Comparison of ENCODE assay signal across 2 cellular contexts in the genomic region with DNA sequence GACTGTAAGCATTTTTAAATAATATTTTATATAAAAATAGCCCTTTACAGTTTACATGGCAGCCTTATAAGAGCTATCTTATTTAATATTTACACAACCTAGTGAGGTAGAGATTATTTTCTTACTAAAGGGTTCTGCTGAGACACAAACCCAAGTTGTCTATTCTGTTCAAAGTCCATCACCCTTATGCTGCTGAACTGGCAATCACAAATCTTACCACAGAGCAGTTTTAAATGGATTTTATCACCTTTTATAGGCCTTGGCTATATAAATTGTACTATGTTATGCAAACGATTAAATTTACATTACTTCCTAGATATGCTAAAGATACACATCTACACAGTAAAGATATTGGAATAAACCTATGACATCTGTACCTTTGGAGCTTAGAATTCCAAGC.
TF ChIP-seq lines count a peak whose summit lies in the region.

No MANE protein-coding gene starts in this region.

TF ChIP-seq in liver, 16 proteins besides CTCF, POLR2A, EP300 and RAD21:
- TF ChIP-seq HNF4A (conservative IDR thresholded peaks at IDR 0.05) (peak; percentile 45 to 71), SP1 (IDR thresholded peaks at IDR 0.05) (peak; percentile 26)
- TF ChIP-seq, protein P1, sequence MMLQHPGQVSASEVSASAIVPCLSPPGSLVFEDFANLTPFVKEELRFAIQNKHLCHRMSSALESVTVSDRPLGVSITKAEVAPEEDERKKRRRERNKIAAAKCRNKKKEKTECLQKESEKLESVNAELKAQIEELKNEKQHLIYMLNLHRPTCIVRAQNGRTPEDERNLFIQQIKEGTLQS (IDR thresholded peaks at IDR 0.05) = no peak
- TF ChIP-seq, protein P2, sequence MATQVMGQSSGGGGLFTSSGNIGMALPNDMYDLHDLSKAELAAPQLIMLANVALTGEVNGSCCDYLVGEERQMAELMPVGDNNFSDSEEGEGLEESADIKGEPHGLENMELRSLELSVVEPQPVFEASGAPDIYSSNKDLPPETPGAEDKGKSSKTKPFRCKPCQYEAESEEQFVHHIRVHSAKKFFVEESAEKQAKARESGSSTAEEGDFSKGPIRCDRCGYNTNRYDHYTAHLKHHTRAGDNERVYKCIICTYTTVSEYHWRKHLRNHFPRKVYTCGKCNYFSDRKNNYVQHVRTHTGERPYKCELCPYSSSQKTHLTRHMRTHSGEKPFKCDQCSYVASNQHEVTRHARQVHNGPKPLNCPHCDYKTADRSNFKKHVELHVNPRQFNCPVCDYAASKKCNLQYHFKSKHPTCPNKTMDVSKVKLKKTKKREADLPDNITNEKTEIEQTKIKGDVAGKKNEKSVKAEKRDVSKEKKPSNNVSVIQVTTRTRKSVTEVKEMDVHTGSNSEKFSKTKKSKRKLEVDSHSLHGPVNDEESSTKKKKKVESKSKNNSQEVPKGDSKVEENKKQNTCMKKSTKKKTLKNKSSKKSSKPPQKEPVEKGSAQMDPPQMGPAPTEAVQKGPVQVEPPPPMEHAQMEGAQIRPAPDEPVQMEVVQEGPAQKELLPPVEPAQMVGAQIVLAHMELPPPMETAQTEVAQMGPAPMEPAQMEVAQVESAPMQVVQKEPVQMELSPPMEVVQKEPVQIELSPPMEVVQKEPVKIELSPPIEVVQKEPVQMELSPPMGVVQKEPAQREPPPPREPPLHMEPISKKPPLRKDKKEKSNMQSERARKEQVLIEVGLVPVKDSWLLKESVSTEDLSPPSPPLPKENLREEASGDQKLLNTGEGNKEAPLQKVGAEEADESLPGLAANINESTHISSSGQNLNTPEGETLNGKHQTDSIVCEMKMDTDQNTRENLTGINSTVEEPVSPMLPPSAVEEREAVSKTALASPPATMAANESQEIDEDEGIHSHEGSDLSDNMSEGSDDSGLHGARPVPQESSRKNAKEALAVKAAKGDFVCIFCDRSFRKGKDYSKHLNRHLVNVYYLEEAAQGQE (IDR thresholded peaks at IDR 0.05) = no peak

TF ChIP-seq in HepG2, 621 proteins besides CTCF, POLR2A, EP300 and RAD21:
- no peak for TF ChIP-seq SALL1 (CRISPR knock-in tag; IDR thresholded peaks at IDR 0.05)
- TF ChIP-seq ZFP82 (CRISPR knock-in tag; IDR thresholded peaks at IDR 0.05; ENCODE audit: borderline replicate concordance) = no peak
- TF ChIP-seq ZNF562 (CRISPR knock-in tag; IDR thresholded peaks at IDR 0.05; ENCODE audit: borderline replicate concordance) = no peak
- no peak for TF ChIP-seq TOE1 (CRISPR knock-in tag; IDR thresholded peaks at IDR 0.05)
- no peak for TF ChIP-seq ZFP36L2 (CRISPR knock-in tag; IDR thresholded peaks at IDR 0.05)
- TF ChIP-seq PCBP1 (IDR thresholded peaks at IDR 0.05; ENCODE audit: borderline replicate concordance, low read depth, low read length) = no peak
- TF ChIP-seq, protein P3, sequence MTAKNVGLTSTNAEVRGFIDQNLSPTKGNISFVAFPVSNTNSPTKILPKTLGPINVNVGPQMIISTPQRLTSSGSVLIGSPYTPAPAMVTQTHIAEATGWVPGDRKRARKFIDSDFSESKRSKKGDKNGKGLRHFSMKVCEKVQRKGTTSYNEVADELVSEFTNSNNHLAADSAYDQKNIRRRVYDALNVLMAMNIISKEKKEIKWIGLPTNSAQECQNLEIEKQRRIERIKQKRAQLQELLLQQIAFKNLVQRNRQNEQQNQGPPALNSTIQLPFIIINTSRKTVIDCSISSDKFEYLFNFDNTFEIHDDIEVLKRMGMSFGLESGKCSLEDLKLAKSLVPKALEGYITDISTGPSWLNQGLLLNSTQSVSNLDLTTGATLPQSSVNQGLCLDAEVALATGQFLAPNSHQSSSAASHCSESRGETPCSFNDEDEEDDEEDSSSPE (CRISPR knock-in tag; IDR thresholded peaks at IDR 0.05) = no peak
- no peak for TF ChIP-seq ZNF383 (CRISPR knock-in tag; IDR thresholded peaks at IDR 0.05; ENCODE audit: borderline replicate concordance)
- TF ChIP-seq ZNF768 (CRISPR knock-in tag; IDR thresholded peaks at IDR 0.05) = no peak
- TF ChIP-seq MAF1 (CRISPR knock-in tag; IDR thresholded peaks at IDR 0.05; ENCODE audit: borderline replicate concordance) = no peak
- TF ChIP-seq SOX5 (CRISPR knock-in tag; IDR thresholded peaks at IDR 0.05; ENCODE audit: borderline replicate concordance) = no peak
- no peak for TF ChIP-seq ZNF749 (CRISPR knock-in tag; IDR thresholded peaks at IDR 0.05; ENCODE audit: borderline replicate concordance)
- TF ChIP-seq MTA3 (CRISPR knock-in tag; IDR thresholded peaks at IDR 0.05) = no peak
- no peak for TF ChIP-seq SP2 (CRISPR knock-in tag; IDR thresholded peaks at IDR 0.05)
- TF ChIP-seq, protein P4, sequence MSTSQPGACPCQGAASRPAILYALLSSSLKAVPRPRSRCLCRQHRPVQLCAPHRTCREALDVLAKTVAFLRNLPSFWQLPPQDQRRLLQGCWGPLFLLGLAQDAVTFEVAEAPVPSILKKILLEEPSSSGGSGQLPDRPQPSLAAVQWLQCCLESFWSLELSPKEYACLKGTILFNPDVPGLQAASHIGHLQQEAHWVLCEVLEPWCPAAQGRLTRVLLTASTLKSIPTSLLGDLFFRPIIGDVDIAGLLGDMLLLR (CRISPR knock-in tag; IDR thresholded peaks at IDR 0.05) = no peak
- TF ChIP-seq, protein P5, sequence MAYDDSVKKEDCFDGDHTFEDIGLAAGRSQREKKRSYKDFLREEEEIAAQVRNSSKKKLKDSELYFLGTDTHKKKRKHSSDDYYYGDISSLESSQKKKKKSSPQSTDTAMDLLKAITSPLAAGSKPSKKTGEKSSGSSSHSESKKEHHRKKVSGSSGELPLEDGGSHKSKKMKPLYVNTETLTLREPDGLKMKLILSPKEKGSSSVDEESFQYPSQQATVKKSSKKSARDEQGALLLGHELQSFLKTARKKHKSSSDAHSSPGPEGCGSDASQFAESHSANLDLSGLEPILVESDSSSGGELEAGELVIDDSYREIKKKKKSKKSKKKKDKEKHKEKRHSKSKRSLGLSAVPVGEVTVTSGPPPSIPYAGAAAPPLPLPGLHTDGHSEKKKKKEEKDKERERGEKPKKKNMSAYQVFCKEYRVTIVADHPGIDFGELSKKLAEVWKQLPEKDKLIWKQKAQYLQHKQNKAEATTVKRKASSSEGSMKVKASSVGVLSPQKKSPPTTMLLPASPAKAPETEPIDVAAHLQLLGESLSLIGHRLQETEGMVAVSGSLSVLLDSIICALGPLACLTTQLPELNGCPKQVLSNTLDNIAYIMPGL (CRISPR knock-in tag; IDR thresholded peaks at IDR 0.05; ENCODE audit: borderline replicate concordance in 1 of 2, low read depth in 1 of 2) = no peak
- no peak for TF ChIP-seq PLRG1 (conservative IDR thresholded peaks at IDR 0.05)
- TF ChIP-seq KLF6 (CRISPR knock-in tag; IDR thresholded peaks at IDR 0.05) = no peak
